ENCODE assay signal across 2 cellular contexts in the genomic region with DNA sequence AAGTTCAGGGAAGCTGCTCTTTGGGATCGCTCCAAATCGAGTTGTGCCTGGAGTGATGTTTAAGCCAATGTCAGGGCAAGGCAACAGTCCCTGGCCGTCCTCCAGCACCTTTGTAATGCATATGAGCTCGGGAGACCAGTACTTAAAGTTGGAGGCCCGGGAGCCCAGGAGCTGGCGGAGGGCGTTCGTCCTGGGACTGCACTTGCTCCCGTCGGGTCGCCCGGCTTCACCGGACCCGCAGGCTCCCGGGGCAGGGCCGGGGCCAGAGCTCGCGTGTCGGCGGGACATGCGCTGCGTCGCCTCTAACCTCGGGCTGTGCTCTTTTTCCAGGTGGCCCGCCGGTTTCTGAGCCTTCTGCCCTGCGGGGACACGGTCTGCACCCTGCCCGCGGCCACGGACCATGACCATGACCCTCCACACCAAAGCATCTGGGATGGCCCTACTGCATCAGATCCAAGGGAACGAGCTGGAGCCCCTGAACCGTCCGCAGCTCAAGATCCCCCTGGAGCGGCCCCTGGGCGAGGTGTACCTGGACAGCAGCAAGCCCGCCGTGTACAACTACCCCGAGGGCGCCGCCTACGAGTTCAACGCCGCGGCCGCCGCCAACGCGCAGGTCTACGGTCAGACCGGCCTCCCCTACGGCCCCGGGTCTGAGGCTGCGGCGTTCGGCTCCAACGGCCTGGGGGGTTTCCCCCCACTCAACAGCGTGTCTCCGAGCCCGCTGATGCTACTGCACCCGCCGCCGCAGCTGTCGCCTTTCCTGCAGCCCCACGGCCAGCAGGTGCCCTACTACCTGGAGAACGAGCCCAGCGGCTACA.
TF ChIP-seq lines count a peak whose summit lies in the region.

A gene (plus strand): TSS at position 170 of the 818 bp plus-strand sequence. CDS start 231 bp downstream, at position 401.

TF ChIP-seq in HEK293T, 16 proteins besides CTCF, POLR2A, EP300 and RAD21 (continued from another document):
- no peak for TF ChIP-seq L3MBTL2 (conservative IDR thresholded peaks at IDR 0.05)
- TF ChIP-seq CTBP1 (IDR thresholded peaks at IDR 0.05; ENCODE audit: borderline replicate concordance), result no peak
- no peak for TF ChIP-seq HDGF (IDR thresholded peaks at IDR 0.05; ENCODE audit: borderline replicate concordance)
- TF ChIP-seq NFRKB (IDR thresholded peaks at IDR 0.05), result no peak
- TF ChIP-seq ARNT (IDR thresholded peaks at IDR 0.05), result no peak
- no peak for TF ChIP-seq FOXM1 (IDR thresholded peaks at IDR 0.05; ENCODE audit: borderline replicate concordance)
- no peak for TF ChIP-seq FOXA1 (IDR thresholded peaks at IDR 0.05)
- TF ChIP-seq BHLHE40 (IDR thresholded peaks at IDR 0.05; ENCODE audit: borderline replicate concordance), result no peak
- no peak; the same call in 1 of the 2 replicates for TF ChIP-seq SUZ12 (IDR thresholded peaks at IDR 0.05)
- TF ChIP-seq TARDBP (IDR thresholded peaks at IDR 0.05), result no peak
- TF ChIP-seq SP1 (IDR thresholded peaks at IDR 0.05), result no peak
- TF ChIP-seq, protein P1, sequence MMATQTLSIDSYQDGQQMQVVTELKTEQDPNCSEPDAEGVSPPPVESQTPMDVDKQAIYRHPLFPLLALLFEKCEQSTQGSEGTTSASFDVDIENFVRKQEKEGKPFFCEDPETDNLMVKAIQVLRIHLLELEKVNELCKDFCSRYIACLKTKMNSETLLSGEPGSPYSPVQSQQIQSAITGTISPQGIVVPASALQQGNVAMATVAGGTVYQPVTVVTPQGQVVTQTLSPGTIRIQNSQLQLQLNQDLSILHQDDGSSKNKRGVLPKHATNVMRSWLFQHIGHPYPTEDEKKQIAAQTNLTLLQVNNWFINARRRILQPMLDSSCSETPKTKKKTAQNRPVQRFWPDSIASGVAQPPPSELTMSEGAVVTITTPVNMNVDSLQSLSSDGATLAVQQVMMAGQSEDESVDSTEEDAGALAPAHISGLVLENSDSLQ (IDR thresholded peaks at IDR 0.05), result no peak

TF ChIP-seq in K562, 482 proteins besides CTCF, POLR2A, EP300 and RAD21 (continued from another document):
- TF ChIP-seq, protein P2, sequence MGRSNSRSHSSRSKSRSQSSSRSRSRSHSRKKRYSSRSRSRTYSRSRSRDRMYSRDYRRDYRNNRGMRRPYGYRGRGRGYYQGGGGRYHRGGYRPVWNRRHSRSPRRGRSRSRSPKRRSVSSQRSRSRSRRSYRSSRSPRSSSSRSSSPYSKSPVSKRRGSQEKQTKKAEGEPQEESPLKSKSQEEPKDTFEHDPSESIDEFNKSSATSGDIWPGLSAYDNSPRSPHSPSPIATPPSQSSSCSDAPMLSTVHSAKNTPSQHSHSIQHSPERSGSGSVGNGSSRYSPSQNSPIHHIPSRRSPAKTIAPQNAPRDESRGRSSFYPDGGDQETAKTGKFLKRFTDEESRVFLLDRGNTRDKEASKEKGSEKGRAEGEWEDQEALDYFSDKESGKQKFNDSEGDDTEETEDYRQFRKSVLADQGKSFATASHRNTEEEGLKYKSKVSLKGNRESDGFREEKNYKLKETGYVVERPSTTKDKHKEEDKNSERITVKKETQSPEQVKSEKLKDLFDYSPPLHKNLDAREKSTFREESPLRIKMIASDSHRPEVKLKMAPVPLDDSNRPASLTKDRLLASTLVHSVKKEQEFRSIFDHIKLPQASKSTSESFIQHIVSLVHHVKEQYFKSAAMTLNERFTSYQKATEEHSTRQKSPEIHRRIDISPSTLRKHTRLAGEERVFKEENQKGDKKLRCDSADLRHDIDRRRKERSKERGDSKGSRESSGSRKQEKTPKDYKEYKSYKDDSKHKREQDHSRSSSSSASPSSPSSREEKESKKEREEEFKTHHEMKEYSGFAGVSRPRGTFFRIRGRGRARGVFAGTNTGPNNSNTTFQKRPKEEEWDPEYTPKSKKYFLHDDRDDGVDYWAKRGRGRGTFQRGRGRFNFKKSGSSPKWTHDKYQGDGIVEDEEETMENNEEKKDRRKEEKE (IDR thresholded peaks at IDR 0.05; ENCODE audit: borderline replicate concordance in 1 of 2, control insufficient read depth in 1 of 2, low read depth in 2 of 2, low read length in 1 of 2), result no peak
- TF ChIP-seq FOS (IDR thresholded peaks at IDR 0.05; ENCODE audit: extremely low read depth, insufficient read length), result no peak
- TF ChIP-seq, protein P3, sequence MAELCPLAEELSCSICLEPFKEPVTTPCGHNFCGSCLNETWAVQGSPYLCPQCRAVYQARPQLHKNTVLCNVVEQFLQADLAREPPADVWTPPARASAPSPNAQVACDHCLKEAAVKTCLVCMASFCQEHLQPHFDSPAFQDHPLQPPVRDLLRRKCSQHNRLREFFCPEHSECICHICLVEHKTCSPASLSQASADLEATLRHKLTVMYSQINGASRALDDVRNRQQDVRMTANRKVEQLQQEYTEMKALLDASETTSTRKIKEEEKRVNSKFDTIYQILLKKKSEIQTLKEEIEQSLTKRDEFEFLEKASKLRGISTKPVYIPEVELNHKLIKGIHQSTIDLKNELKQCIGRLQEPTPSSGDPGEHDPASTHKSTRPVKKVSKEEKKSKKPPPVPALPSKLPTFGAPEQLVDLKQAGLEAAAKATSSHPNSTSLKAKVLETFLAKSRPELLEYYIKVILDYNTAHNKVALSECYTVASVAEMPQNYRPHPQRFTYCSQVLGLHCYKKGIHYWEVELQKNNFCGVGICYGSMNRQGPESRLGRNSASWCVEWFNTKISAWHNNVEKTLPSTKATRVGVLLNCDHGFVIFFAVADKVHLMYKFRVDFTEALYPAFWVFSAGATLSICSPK (IDR thresholded peaks at IDR 0.05; ENCODE audit: borderline replicate concordance), result no peak
- no peak for TF ChIP-seq FOXK1 (CRISPR knock-in tag; IDR thresholded peaks at IDR 0.05; ENCODE audit: borderline replicate concordance)
- no peak for TF ChIP-seq MCM7 (IDR thresholded peaks at IDR 0.05)
- no peak for TF ChIP-seq ZNF384 (IDR thresholded peaks at IDR 0.05; ENCODE audit: low read depth, low read length)
- no peak for TF ChIP-seq SOX6 (IDR thresholded peaks at IDR 0.05)
- no peak for TF ChIP-seq ETV6 (IDR thresholded peaks at IDR 0.05; ENCODE audit: borderline replicate concordance in 1 of 2, low read depth in 2 of 2, low read length in 1 of 2)
- TF ChIP-seq ETV6 (CRISPR knock-in tag; IDR thresholded peaks at IDR 0.05; ENCODE audit: borderline replicate concordance), result no peak
- no peak for TF ChIP-seq NFRKB (IDR thresholded peaks at IDR 0.05; ENCODE audit: low read depth)
- no peak for TF ChIP-seq ZC3H8 (IDR thresholded peaks at IDR 0.05)
- no peak for TF ChIP-seq ZFP36 (IDR thresholded peaks at IDR 0.05; ENCODE audit: low read depth, low read length, partially characterized antibody)
- TF ChIP-seq, protein P4, sequence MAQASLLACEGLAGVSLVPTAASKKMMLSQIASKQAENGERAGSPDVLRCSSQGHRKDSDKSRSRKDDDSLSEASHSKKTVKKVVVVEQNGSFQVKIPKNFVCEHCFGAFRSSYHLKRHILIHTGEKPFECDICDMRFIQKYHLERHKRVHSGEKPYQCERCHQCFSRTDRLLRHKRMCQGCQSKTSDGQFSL (CRISPR knock-in tag; IDR thresholded peaks at IDR 0.05), result no peak
- TF ChIP-seq, protein P4 (tag; IDR thresholded peaks at IDR 0.05), result no peak
- TF ChIP-seq NFYB (IDR thresholded peaks at IDR 0.05; ENCODE audit: extremely low read depth, insufficient read length), result no peak
- TF ChIP-seq ZBTB8A (IDR thresholded peaks at IDR 0.05; ENCODE audit: partially characterized antibody), result no peak
- no peak for TF ChIP-seq ZNF551 (CRISPR knock-in tag; IDR thresholded peaks at IDR 0.05)
- TF ChIP-seq ZNF134 (CRISPR knock-in tag; conservative IDR thresholded peaks at IDR 0.05), result no peak
- TF ChIP-seq BRF1 (IDR thresholded peaks at IDR 0.05; ENCODE audit: borderline replicate concordance, extremely low read depth, insufficient read length), result no peak
